1 cellular context compared by ENCODE assay signal in the genomic region with DNA sequence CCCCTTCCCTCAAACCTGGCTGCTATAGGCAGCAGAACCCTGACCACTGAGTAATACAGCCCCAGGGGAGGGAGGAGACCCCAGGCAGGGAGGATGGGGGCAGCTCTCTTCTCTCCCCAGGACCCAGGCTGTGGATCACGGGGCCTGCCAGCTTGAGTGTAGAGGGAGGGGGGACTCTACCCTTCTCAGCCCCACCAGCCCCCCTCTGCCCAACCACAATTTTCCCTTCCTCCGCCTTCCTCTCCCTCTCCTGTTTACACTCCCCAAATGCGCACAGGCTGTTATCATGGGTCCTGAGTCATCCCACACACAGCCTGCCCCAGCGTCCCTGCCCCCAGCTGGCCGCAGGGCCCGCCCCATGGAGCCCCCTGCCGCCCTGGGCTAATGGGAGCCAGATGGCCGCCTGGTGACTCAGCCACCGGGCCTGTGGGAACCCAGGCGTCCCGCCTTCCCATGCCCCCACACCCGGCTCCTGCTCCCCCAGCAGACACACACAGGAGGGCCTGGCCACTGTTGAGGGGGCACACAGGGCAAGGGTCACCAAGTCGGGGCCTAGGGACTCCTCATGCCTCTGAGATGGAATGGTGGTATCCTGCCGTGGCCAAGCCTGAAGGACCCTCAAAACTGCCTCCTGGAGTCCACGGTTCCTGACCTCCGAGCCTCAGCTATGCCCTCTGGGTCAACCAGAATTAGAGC.
A peak's percentile ranks its signal among the peaks of the same experiment; 100 is the strongest.
TF ChIP-seq lines count a peak whose summit lies in the region.

No MANE protein-coding gene starts in this region.

TF ChIP-seq in HepG2, 621 proteins besides CTCF, POLR2A, EP300 and RAD21 (continues in another document):
- TF ChIP-seq, protein P1, sequence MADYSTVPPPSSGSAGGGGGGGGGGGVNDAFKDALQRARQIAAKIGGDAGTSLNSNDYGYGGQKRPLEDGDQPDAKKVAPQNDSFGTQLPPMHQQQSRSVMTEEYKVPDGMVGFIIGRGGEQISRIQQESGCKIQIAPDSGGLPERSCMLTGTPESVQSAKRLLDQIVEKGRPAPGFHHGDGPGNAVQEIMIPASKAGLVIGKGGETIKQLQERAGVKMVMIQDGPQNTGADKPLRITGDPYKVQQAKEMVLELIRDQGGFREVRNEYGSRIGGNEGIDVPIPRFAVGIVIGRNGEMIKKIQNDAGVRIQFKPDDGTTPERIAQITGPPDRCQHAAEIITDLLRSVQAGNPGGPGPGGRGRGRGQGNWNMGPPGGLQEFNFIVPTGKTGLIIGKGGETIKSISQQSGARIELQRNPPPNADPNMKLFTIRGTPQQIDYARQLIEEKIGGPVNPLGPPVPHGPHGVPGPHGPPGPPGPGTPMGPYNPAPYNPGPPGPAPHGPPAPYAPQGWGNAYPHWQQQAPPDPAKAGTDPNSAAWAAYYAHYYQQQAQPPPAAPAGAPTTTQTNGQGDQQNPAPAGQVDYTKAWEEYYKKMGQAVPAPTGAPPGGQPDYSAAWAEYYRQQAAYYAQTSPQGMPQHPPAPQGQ (CRISPR knock-in tag; IDR thresholded peaks at IDR 0.05; ENCODE audit: borderline replicate concordance) = no peak
- TF ChIP-seq ZFX (CRISPR knock-in tag; IDR thresholded peaks at IDR 0.05; ENCODE audit: low read depth) (peak; percentile 35; the same call in 1 of the 2 replicates), ADNP (CRISPR knock-in tag; IDR thresholded peaks at IDR 0.05) (no peak), SP4 (CRISPR knock-in tag; IDR thresholded peaks at IDR 0.05) (0 out of 2 replicates have a peak, but pooled peaks have one; percentile 31), AFF4 (CRISPR knock-in tag; IDR thresholded peaks at IDR 0.05) (no peak), ZNF180 (CRISPR knock-in tag; IDR thresholded peaks at IDR 0.05; ENCODE audit: borderline replicate concordance, low read depth) (no peak), ATF1 (CRISPR knock-in tag; IDR thresholded peaks at IDR 0.05) (no peak), ETV5 (CRISPR knock-in tag; IDR thresholded peaks at IDR 0.05; ENCODE audit: borderline replicate concordance) (0 out of 2 replicates have a peak, but pooled peaks have one; percentile 55), MLLT10 (CRISPR knock-in tag; IDR thresholded peaks at IDR 0.05) (no peak), RBFOX2 (IDR thresholded peaks at IDR 0.05; ENCODE audit: low read depth, low read length) (peak; percentile 48), FOXC1 (CRISPR knock-in tag; IDR thresholded peaks at IDR 0.05; ENCODE audit: borderline replicate concordance) (no peak; the same call in 1 of the 2 replicates), ZXDC (CRISPR knock-in tag; IDR thresholded peaks at IDR 0.05) (no peak), NRL (CRISPR knock-in tag; IDR thresholded peaks at IDR 0.05; ENCODE audit: borderline replicate concordance) (0 out of 2 replicates have a peak, but pooled peaks have one; percentile 60), ZBTB7B (CRISPR knock-in tag; IDR thresholded peaks at IDR 0.05) (peak; percentile 91), MED13 (CRISPR knock-in tag; IDR thresholded peaks at IDR 0.05) (no peak), HES4 (CRISPR knock-in tag; IDR thresholded peaks at IDR 0.05; ENCODE audit: borderline replicate concordance) (no peak), ZNF576 (CRISPR knock-in tag; IDR thresholded peaks at IDR 0.05) (peak; percentile 16; the same call in 1 of the 2 replicates), ZNF33B (CRISPR knock-in tag; IDR thresholded peaks at IDR 0.05) (no peak), ZNF883 (CRISPR knock-in tag; IDR thresholded peaks at IDR 0.05; ENCODE audit: not compliant biosample characterization) (no peak), PTBP1 (IDR thresholded peaks at IDR 0.05; ENCODE audit: low read depth, low read length, poor library complexity, severe bottlenecking) (no peak), PPARG (CRISPR knock-in tag; conservative IDR thresholded peaks at IDR 0.05) (peak; percentile 43; the same call in 1 of the 2 replicates), ZNF251 (CRISPR knock-in tag; IDR thresholded peaks at IDR 0.05) (no peak), ZNF530 (CRISPR knock-in tag; IDR thresholded peaks at IDR 0.05; ENCODE audit: low read depth) (no peak), FOXM1 (CRISPR knock-in tag; IDR thresholded peaks at IDR 0.05) (no peak), ZNF605 (CRISPR knock-in tag; IDR thresholded peaks at IDR 0.05) (peak; percentile 24; the same call in 1 of the 2 replicates), ZNF280D (CRISPR knock-in tag; IDR thresholded peaks at IDR 0.05) (no peak; the same call in 1 of the 2 replicates), LCORL (IDR thresholded peaks at IDR 0.05) (peak; percentile 37; the same call in 1 of the 2 replicates), LCORL (CRISPR knock-in tag; IDR thresholded peaks at IDR 0.05) (peak; percentile 98), SP5 (CRISPR knock-in tag; IDR thresholded peaks at IDR 0.05; ENCODE audit: borderline replicate concordance, low read depth) (peak; percentile 89)
- TF ChIP-seq, protein P2, sequence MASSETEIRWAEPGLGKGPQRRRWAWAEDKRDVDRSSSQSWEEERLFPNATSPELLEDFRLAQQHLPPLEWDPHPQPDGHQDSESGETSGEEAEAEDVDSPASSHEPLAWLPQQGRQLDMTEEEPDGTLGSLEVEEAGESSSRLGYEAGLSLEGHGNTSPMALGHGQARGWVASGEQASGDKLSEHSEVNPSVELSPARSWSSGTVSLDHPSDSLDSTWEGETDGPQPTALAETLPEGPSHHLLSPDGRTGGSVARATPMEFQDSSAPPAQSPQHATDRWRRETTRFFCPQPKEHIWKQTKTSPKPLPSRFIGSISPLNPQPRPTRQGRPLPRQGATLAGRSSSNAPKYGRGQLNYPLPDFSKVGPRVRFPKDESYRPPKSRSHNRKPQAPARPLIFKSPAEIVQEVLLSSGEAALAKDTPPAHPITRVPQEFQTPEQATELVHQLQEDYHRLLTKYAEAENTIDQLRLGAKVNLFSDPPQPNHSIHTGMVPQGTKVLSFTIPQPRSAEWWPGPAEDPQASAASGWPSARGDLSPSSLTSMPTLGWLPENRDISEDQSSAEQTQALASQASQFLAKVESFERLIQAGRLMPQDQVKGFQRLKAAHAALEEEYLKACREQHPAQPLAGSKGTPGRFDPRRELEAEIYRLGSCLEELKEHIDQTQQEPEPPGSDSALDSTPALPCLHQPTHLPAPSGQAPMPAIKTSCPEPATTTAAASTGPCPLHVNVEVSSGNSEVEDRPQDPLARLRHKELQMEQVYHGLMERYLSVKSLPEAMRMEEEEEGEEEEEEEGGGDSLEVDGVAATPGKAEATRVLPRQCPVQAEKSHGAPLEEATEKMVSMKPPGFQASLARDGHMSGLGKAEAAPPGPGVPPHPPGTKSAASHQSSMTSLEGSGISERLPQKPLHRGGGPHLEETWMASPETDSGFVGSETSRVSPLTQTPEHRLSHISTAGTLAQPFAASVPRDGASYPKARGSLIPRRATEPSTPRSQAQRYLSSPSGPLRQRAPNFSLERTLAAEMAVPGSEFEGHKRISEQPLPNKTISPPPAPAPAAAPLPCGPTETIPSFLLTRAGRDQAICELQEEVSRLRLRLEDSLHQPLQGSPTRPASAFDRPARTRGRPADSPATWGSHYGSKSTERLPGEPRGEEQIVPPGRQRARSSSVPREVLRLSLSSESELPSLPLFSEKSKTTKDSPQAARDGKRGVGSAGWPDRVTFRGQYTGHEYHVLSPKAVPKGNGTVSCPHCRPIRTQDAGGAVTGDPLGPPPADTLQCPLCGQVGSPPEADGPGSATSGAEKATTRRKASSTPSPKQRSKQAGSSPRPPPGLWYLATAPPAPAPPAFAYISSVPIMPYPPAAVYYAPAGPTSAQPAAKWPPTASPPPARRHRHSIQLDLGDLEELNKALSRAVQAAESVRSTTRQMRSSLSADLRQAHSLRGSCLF (CRISPR knock-in tag; IDR thresholded peaks at IDR 0.05; ENCODE audit: borderline replicate concordance) = no peak
- TF ChIP-seq, protein P3, sequence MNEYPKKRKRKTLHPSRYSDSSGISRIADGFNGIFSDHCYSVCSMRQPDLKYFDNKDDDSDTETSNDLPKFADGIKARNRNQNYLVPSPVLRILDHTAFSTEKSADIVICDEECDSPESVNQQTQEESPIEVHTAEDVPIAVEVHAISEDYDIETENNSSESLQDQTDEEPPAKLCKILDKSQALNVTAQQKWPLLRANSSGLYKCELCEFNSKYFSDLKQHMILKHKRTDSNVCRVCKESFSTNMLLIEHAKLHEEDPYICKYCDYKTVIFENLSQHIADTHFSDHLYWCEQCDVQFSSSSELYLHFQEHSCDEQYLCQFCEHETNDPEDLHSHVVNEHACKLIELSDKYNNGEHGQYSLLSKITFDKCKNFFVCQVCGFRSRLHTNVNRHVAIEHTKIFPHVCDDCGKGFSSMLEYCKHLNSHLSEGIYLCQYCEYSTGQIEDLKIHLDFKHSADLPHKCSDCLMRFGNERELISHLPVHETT (CRISPR knock-in tag; conservative IDR thresholded peaks at IDR 0.05) = no peak
